23 cellular contexts compared by ENCODE assay signal in the genomic region with DNA sequence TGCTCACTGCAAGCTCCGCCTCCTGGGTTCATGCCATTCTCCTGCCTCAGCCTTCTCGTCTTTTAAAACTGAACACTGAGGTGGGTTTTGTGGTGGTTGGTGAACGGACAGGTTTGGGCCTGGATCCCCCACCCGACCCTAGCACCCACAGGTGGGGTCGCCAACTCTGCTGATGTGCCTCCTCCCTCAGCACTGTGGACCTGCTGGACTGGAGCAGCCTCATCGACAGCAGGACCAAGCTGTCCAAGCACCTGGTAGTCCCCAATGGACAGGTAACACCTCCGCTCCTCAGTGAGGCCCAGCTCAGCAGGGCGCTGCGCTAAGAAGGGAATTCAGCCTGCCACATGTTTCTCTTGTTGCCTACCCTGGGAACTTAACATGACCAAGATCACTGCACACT.
"Had no signal": no experiment of that assay in that cellular context is flagged by ENCODE, and none has a peak within 500 bp of the region (broad histone marks: within the 10 kb centered on the region; RNA-seq: fewer than 3 reads in every experiment).

No MANE protein-coding gene starts in this region.

- H3K27me3 ChIP-seq: MG63 had no signal

- DNase-seq: Karpas-422, KG1, MG63, NCI-H1092, NCI-H1105 treated with DMSO at 0.1 percent for 48 hours, NCI-H1417 treated with DMSO at 0.1 percent for 48 hours, NCI-H146, NCI-H1694 treated with DMSO at 0.1 percent for 48 hours, NCI-H1930, NCI-H2081 treated with DMSO at 0.1 percent for 48 hours, NCI-H2171, NCI-H226, NCI-H446, NCI-H510A, NCI-H524 treated with DMSO at 0.1 percent for 48 hours, NCI-H69, NCI-H774, PC-3, SIG-M5 had no signal

- ATAC-seq: Panc1, PC-3 had no signal

- H3K9me3 ChIP-seq: MG63, SJSA1 had no signal

- H3K36me3 ChIP-seq: MG63, SJSA1 had no signal

- H3K27ac ChIP-seq: HL-60, SJSA1, SK-N-MC had no signal

- H3K4me3 ChIP-seq: MG63, SJSA1, SK-N-MC had no signal
